Comparison of ENCODE assay signal across 26 cellular contexts in genomic region chr5:173735691-173736090, GRCh38.
"Had no signal": no experiment of that assay in that cellular context is flagged by ENCODE, and none has a peak within 500 bp of the region (broad histone marks: within the 10 kb centered on the region; RNA-seq: fewer than 3 reads in every experiment).

No MANE protein-coding gene starts in this region.

- H3K4me1 ChIP-seq: colonic mucosa, gastrocnemius medialis, uterus had no signal

- H3K9me3 ChIP-seq: colonic mucosa, gastrocnemius medialis, spleen, thoracic aorta, uterus had no signal

- H3K27ac ChIP-seq: colonic mucosa, gastrocnemius medialis, neural progenitor cell, thoracic aorta, uterus, VCaP had no signal

- H3K27ac Mint-ChIP-seq: activated naive CD8-positive, alpha-beta T cell; mesothelial cell of epicardium; naive thymus-derived CD4-positive, alpha-beta T cell; neural progenitor cell had no signal

- H3K27me3 ChIP-seq: colonic mucosa, dorsolateral prefrontal cortex, gastrocnemius medialis, neural progenitor cell, spleen, uterus had no signal

- H3K4me3 Mint-ChIP-seq: activated naive CD8-positive, alpha-beta T cell; mesothelial cell of epicardium; naive thymus-derived CD4-positive, alpha-beta T cell; neural progenitor cell had no signal

- DNase-seq: activated CD4-positive, alpha-beta T cell treated with anti-CD3 and anti-CD28 coated beads for 48 hours; activated CD4-positive, alpha-beta T cell treated with anti-CD3 and anti-CD28 coated beads, Interleukin-2, amount 50 U/mL, for 48 hours; activated CD8-positive, alpha-beta memory T cell treated with anti-CD3 and anti-CD28 coated beads for 24 hours; activated effector memory CD4-positive, alpha-beta T cell treated with Interleukin-2 at 50 U/mL for 16 hours; activated naive CD4-positive, alpha-beta T cell treated with Interleukin-2 at 50 U/mL for 16 hours; anterior cingulate cortex; dorsolateral prefrontal cortex; effector memory CD4-positive, alpha-beta T cell; gastrocnemius medialis; left cardiac atrium; left ventricle myocardium superior; mammary epithelial cell; naive thymus-derived CD4-positive, alpha-beta T cell; right cardiac atrium; spleen; stimulated activated CD4-positive, alpha-beta T cell treated with anti-CD3 and anti-CD28 coated beads, Interleukin-2, amount 100 ng/mL, for 48 hours; stimulated activated naive CD8-positive, alpha-beta T cell treated with anti-CD3 and anti-CD28 coated beads, Interleukin-15, Interleukin-2, amounts not matched to agents 100 U/mL and 50 U/mL, for 24 hours; T-helper 9 cell; uterus had no signal

- H3K4me3 ChIP-seq: colonic mucosa, dorsolateral prefrontal cortex, gastrocnemius medialis, neural progenitor cell, spleen, thoracic aorta, uterus had no signal

- H2AFZ ChIP-seq: neural progenitor cell had no signal

- H3K9me3 Mint-ChIP-seq: mesothelial cell of epicardium, neural progenitor cell had no signal

- H3K36me3 Mint-ChIP-seq: activated naive CD8-positive, alpha-beta T cell; mesothelial cell of epicardium; naive thymus-derived CD4-positive, alpha-beta T cell; neural progenitor cell had no signal

- ATAC-seq: activated CD4-positive, CD25-positive, alpha-beta regulatory T cell treated with anti-CD3 and anti-CD28 coated beads, Interleukin-2, amount 50 U/mL, for 24 hours; gastrocnemius medialis; left cardiac atrium; left ventricle myocardium superior; naive thymus-derived CD4-positive, alpha-beta T cell; right cardiac atrium; stimulated activated naive CD8-positive, alpha-beta T cell treated with anti-CD3 and anti-CD28 coated beads, Interleukin-15, Interleukin-2, amounts not matched to agents 100 U/mL and 50 U/mL, for 24 hours had no signal

- H3K4me2 ChIP-seq: neural progenitor cell had no signal

- H3K36me3 ChIP-seq: colonic mucosa, gastrocnemius medialis, neural progenitor cell, spleen, thoracic aorta, uterus had no signal

- H3K9ac ChIP-seq: neural progenitor cell had no signal
